ENCODE assay signal across 14 cellular contexts in genomic region chr7:23545493-23545892, GRCh38. TPM values are rescaled to one million over a fixed set of nuclear protein-coding genes. Genes with fewer than 3 reads are reported as not detected.
A peak's percentile ranks its signal among the peaks of the same experiment; 100 is the strongest.
DNase-seq lines count a peak whose midpoint lies in the region; ATAC-seq and TF ChIP-seq lines count a peak whose summit lies in the region.
"Had no signal": no experiment of that assay in that cellular context is flagged by ENCODE, and none has a peak within 500 bp of the region (broad histone marks: within the 10 kb centered on the region; RNA-seq: fewer than 3 reads in every experiment).

No MANE protein-coding gene starts in this region.

- no peak for TF ChIP-seq CTCF in OCI-LY1 (IDR thresholded peaks at IDR 0.05; ENCODE audit: low read length)

- H3K9me3 ChIP-seq in OCI-LY1 (ENCODE audit: low read length), result no peaks in the 10 kb centered on the region

- H3F3A ChIP-seq in OCI-LY1 (ENCODE audit: insufficient read depth, low read length), result peaks cover 5% of the 10 kb centered on the region

- H2AFZ ChIP-seq in OCI-LY1 (ENCODE audit: low read length), result no peak overlapping the region

- H3K4me3 Mint-ChIP-seq in activated naive CD8-positive, alpha-beta T cell, result no peak overlapping the region
- no peak overlapping the region for H3K4me3 Mint-ChIP-seq in activated naive CD8-positive, alpha-beta T cell treated with anti-CD3 and anti-CD28 coated beads for 36 hours
- no peak overlapping the region for H3K4me3 Mint-ChIP-seq in stimulated activated memory B cell treated with anti-CD40 and anti-IgM and Interleukin-4, amounts not matched to agents 10 μg/mL and 1 μg/mL and 100 μg/mL, for 72 hours
- H3K4me3 Mint-ChIP-seq: IgD-negative memory B cell; T-helper 2 cell treated with Interferon-gamma antibody and Interleukin-4, amounts not matched to agents 5 μg/mL and 100 μg/mL, for 36 hours had no signal

- no peaks in the 10 kb centered on the region for H3K36me3 ChIP-seq in OCI-LY1 (ENCODE audit: insufficient read depth, low read length)

- no peaks in the 10 kb centered on the region for H4K20me1 ChIP-seq in OCI-LY1 (ENCODE audit: insufficient read depth, low read length)

- no peaks in the 10 kb centered on the region for H3K9me2 ChIP-seq in OCI-LY1 (ENCODE audit: low read depth, low read length)

- no peak for DNase-seq in activated naive CD8-positive, alpha-beta T cell treated with anti-CD3 and anti-CD28 coated beads for 36 hours
- no peak for DNase-seq in ACHN
- no peak for DNase-seq in DMS53 treated with DMSO at 0.1 percent for 48 hours (lab: John Stamatoyannopoulos, UW; ENCODE audit: unreplicated experiment)
- DNase-seq: 8988T, C1 segment of cervical spinal cord, NCI-H446 treated with DMSO at 0.1 percent for 48 hours had no signal

- peak overlapping the region; percentile 18 for H3K27ac Mint-ChIP-seq in activated naive CD8-positive, alpha-beta T cell
- no peak overlapping the region for H3K27ac Mint-ChIP-seq in activated naive CD8-positive, alpha-beta T cell treated with anti-CD3 and anti-CD28 coated beads for 36 hours
- H3K27ac Mint-ChIP-seq in stimulated activated memory B cell treated with anti-CD40 and anti-IgM and Interleukin-4, amounts not matched to agents 10 μg/mL and 1 μg/mL and 100 μg/mL, for 72 hours, result peak overlapping the region; percentile 7
- H3K27ac Mint-ChIP-seq: T-helper 2 cell treated with Interferon-gamma antibody and Interleukin-4, amounts not matched to agents 5 μg/mL and 100 μg/mL, for 36 hours had no signal

- no peak overlapping the region for H3K4me2 ChIP-seq in OCI-LY1 (ENCODE audit: low read length)

- H3K9ac ChIP-seq in OCI-LY1 (ENCODE audit: low read length), result no peak overlapping the region; the same call in 1 of the 2 replicates

- H3K4me1 Mint-ChIP-seq in activated naive CD8-positive, alpha-beta T cell (ENCODE audit: low read depth), result peaks cover 8% of the 10 kb centered on the region
- peaks cover 8% of the 10 kb centered on the region for H3K4me1 Mint-ChIP-seq in activated naive CD8-positive, alpha-beta T cell treated with anti-CD3 and anti-CD28 coated beads for 36 hours
- peaks cover 16% of the 10 kb centered on the region for H3K4me1 Mint-ChIP-seq in stimulated activated memory B cell treated with anti-CD40 and anti-IgM and Interleukin-4, amounts not matched to agents 10 μg/mL and 1 μg/mL and 100 μg/mL, for 72 hours

- ATAC-seq in GM21619 (IDR thresholded peaks at IDR 0.05; ENCODE audit: unreplicated experiment) (peak; percentile 10), GM21381 (IDR thresholded peaks at IDR 0.05; ENCODE audit: unreplicated experiment) (no peak)
- no peak for ATAC-seq in stimulated activated memory B cell treated with anti-CD40 and anti-IgM and Interleukin-4, amounts not matched to agents 10 μg/mL and 1 μg/mL and 100 μg/mL, for 72 hours

- H3K9me3 Mint-ChIP-seq in activated naive CD8-positive, alpha-beta T cell (ENCODE audit: low read depth), result no peaks in the 10 kb centered on the region
- H3K9me3 Mint-ChIP-seq in activated naive CD8-positive, alpha-beta T cell treated with anti-CD3 and anti-CD28 coated beads for 36 hours, result no peaks in the 10 kb centered on the region
- H3K9me3 Mint-ChIP-seq in stimulated activated memory B cell treated with anti-CD40 and anti-IgM and Interleukin-4, amounts not matched to agents 10 μg/mL and 1 μg/mL and 100 μg/mL, for 72 hours, result no peaks in the 10 kb centered on the region
- H3K9me3 Mint-ChIP-seq: IgD-negative memory B cell; T-helper 2 cell treated with Interferon-gamma antibody and Interleukin-4, amounts not matched to agents 5 μg/mL and 100 μg/mL, for 36 hours had no signal

- H3K4me1 ChIP-seq in OCI-LY1 (ENCODE audit: insufficient read depth, low read length, severe bottlenecking), result peaks cover 23% of the 10 kb centered on the region

- in situ Hi-C loops in ACHN (cut with HindIII; ENCODE audit: low pct_ligation_motif_present, low pct_unique_long_range_greater_than_20kb, low sequenced_read_pairs), result no loop called here

- no peaks in the 10 kb centered on the region for H3K36me3 Mint-ChIP-seq in activated naive CD8-positive, alpha-beta T cell
- H3K36me3 Mint-ChIP-seq in activated naive CD8-positive, alpha-beta T cell treated with anti-CD3 and anti-CD28 coated beads for 36 hours, result no peaks in the 10 kb centered on the region
- H3K36me3 Mint-ChIP-seq in stimulated activated memory B cell treated with anti-CD40 and anti-IgM and Interleukin-4, amounts not matched to agents 10 μg/mL and 1 μg/mL and 100 μg/mL, for 72 hours, result no peaks in the 10 kb centered on the region

- H3K27me3 ChIP-seq in OCI-LY1 (ENCODE audit: insufficient read depth, low read length), result no peaks in the 10 kb centered on the region

- no peaks in the 10 kb centered on the region for H3K79me2 ChIP-seq in OCI-LY1 (ENCODE audit: insufficient read depth, low read length)

- peak overlapping the region; percentile 48 for H3K27ac ChIP-seq in OCI-LY1 (ENCODE audit: low read depth, low read length, poor library complexity, severe bottlenecking)

- no peak overlapping the region for H3K4me3 ChIP-seq in OCI-LY1 (ENCODE audit: low read depth, low read length, poor library complexity, severe bottlenecking)

- H3K27me3 Mint-ChIP-seq in activated naive CD8-positive, alpha-beta T cell, result no peaks in the 10 kb centered on the region
- no peaks in the 10 kb centered on the region for H3K27me3 Mint-ChIP-seq in activated naive CD8-positive, alpha-beta T cell treated with anti-CD3 and anti-CD28 coated beads for 36 hours
- no peaks in the 10 kb centered on the region for H3K27me3 Mint-ChIP-seq in stimulated activated memory B cell treated with anti-CD40 and anti-IgM and Interleukin-4, amounts not matched to agents 10 μg/mL and 1 μg/mL and 100 μg/mL, for 72 hours
- H3K27me3 Mint-ChIP-seq: IgD-negative memory B cell had no signal

RNA-seq across cellular contexts. Expression of gene TRA2A, which starts 13.7 kb away (rescaled TPM):
- 100 to 1,000 TPM; 102 to 104 TPM for total RNA-seq in activated naive CD8-positive, alpha-beta T cell treated with anti-CD3 and anti-CD28 coated beads for 36 hours
- total RNA-seq: SK-MEL-5 had no signal

RNA-seq across cellular contexts. Expression of gene CCDC126, which starts 51.7 kb away (rescaled TPM):
- 1 to 10 TPM; 3.9 to 4.3 TPM for total RNA-seq in activated naive CD8-positive, alpha-beta T cell treated with anti-CD3 and anti-CD28 coated beads for 36 hours
